In genomic region chr10:111126073-111126472, GRCh38 we compare ENCODE assay signal across 24 cellular contexts. TPM values are rescaled to one million over a fixed set of nuclear protein-coding genes. Genes with fewer than 3 reads are reported as not detected.
A peak's percentile ranks its signal among the peaks of the same experiment; 100 is the strongest.
DNase-seq lines count a peak whose midpoint lies in the region; ATAC-seq and TF ChIP-seq lines count a peak whose summit lies in the region.
"Had no signal": no experiment of that assay in that cellular context is flagged by ENCODE, and none has a peak within 500 bp of the region (broad histone marks: within the 10 kb centered on the region; RNA-seq: fewer than 3 reads in every experiment).

No MANE protein-coding gene starts in this region.

- no peak overlapping the region for H3K27ac Mint-ChIP-seq in progenitor cell of endocrine pancreas
- H3K27ac Mint-ChIP-seq: activated B cell treated with CpG ODN at 0.5 μM for 24 hours; activated CD4-positive, alpha-beta memory T cell treated with anti-CD3 and anti-CD28 coated beads for 36 hours; CD14-positive monocyte; dendritic cell treated with granulocyte-macrophage colony-stimulating factor and Interleukin-4, amounts not matched to agents 40 ng/mL and 50 ng/mL, for 4 days; nephron progenitor cell had no signal

- H3K9me2 ChIP-seq in MM.1S (replicated peaks; ENCODE audit: insufficient read depth, low read length): no peaks in the 10 kb centered on the region

- peaks cover 27% of the 10 kb centered on the region for H3K4me1 Mint-ChIP-seq in progenitor cell of endocrine pancreas (ENCODE audit: low read depth)
- H3K4me1 Mint-ChIP-seq: activated B cell treated with CpG ODN at 0.5 μM for 24 hours, nephron progenitor cell had no signal

- DNase-seq in Caki2 (ENCODE audit: low read depth): peak; percentile 2
- DNase-seq in HCEC 1CT: peak; percentile 32
- peak; percentile 6 for DNase-seq in amniotic epithelial cell (ENCODE audit: low read depth)
- peak; percentile 12 for DNase-seq in kidney epithelial cell (ENCODE audit: low read depth)
- DNase-seq in progenitor cell of endocrine pancreas (ENCODE audit: low spot score, unreplicated experiment): no peak
- DNase-seq in MM.1S: no peak
- DNase-seq in LoVo (ENCODE audit: low spot score): no peak
- no peak for DNase-seq in lower lobe of right lung
- DNase-seq: activated B cell treated with CpG ODN at 0.5 μM for 24 hours; activated CD4-positive, alpha-beta memory T cell treated with anti-CD3 and anti-CD28 coated beads for 36 hours; activated T-cell treated with anti-CD3 and anti-CD28 coated beads for 4 hours; foreskin fibroblast; left ventricle myocardium superior; NCI-H1694 treated with DMSO at 0.1 percent for 48 hours; NCI-H774; nephron progenitor cell; sigmoid colon; T1000; uterus had no signal

- no peaks in the 10 kb centered on the region for H3K9me3 ChIP-seq in MM.1S (replicated peaks; ENCODE audit: insufficient read depth, low read length)
- no peaks in the 10 kb centered on the region for H3K9me3 ChIP-seq in lower lobe of right lung
- H3K9me3 ChIP-seq: sigmoid colon, suprapubic skin, uterus had no signal

- no peak for ATAC-seq in lower lobe of right lung
- ATAC-seq: left ventricle myocardium superior, Right ventricle myocardium inferior had no signal

- H3K27ac ChIP-seq in MM.1S (ENCODE audit: low read length): no peak overlapping the region
- H3K27ac ChIP-seq in lower lobe of right lung: no peak overlapping the region
- H3K27ac ChIP-seq: sigmoid colon, suprapubic skin, uterus had no signal

- in situ Hi-C loops in Caki2 (cut with HindIII; ENCODE audit: low pct_unique_long_range_greater_than_20kb, low sequenced_read_pairs): no loop called here

- no peak overlapping the region for H3K9ac ChIP-seq in MM.1S (ENCODE audit: low read length)

- H3K4me2 ChIP-seq in MM.1S (ENCODE audit: low read depth, low read length): no peak overlapping the region

- H3K9me3 Mint-ChIP-seq in progenitor cell of endocrine pancreas (ENCODE audit: low read depth): no peaks in the 10 kb centered on the region
- H3K9me3 Mint-ChIP-seq: activated B cell treated with CpG ODN at 0.5 μM for 24 hours; activated CD4-positive, alpha-beta memory T cell treated with anti-CD3 and anti-CD28 coated beads for 36 hours; dendritic cell treated with granulocyte-macrophage colony-stimulating factor and Interleukin-4, amounts not matched to agents 40 ng/mL and 50 ng/mL, for 4 days; nephron progenitor cell had no signal

- H3K27me3 ChIP-seq in kidney epithelial cell (ENCODE audit: control insufficient read depth, insufficient read depth, low read length) (no peaks in the 10 kb centered on the region), MM.1S (replicated peaks; ENCODE audit: insufficient read depth, low read length) (no peaks in the 10 kb centered on the region), lower lobe of right lung (ENCODE audit: low read depth) (no peaks in the 10 kb centered on the region)
- H3K27me3 ChIP-seq: sigmoid colon, uterus had no signal

- TF ChIP-seq CTCF in kidney epithelial cell (IDR thresholded peaks at IDR 0.05; ENCODE audit: insufficient read depth, low read length, poor library complexity, severe bottlenecking) (no peak), progenitor cell of endocrine pancreas (IDR thresholded peaks at IDR 0.05; ENCODE audit: unreplicated experiment) (no peak), MM.1S (IDR thresholded peaks at IDR 0.05; ENCODE audit: low read length) (no peak), lower lobe of right lung (IDR thresholded peaks at IDR 0.05) (no peak)

- intact Hi-C loops in lower lobe of right lung (cut with DNase I): no loop called here

- no peak overlapping the region for H3K4me3 ChIP-seq in kidney epithelial cell (ENCODE audit: low read depth, low read length)
- no peak overlapping the region for H3K4me3 ChIP-seq in MM.1S (ENCODE audit: low read length)
- no peak overlapping the region for H3K4me3 ChIP-seq in lower lobe of right lung
- H3K4me3 ChIP-seq: sigmoid colon, suprapubic skin, uterus had no signal

- H3K36me3 ChIP-seq in kidney epithelial cell (ENCODE audit: control insufficient read depth, insufficient read depth, low read length): no peaks in the 10 kb centered on the region
- no peaks in the 10 kb centered on the region for H3K36me3 ChIP-seq in MM.1S (replicated peaks; ENCODE audit: insufficient read depth, low read length)
- no peaks in the 10 kb centered on the region for H3K36me3 ChIP-seq in lower lobe of right lung
- H3K36me3 ChIP-seq: sigmoid colon, suprapubic skin, uterus had no signal

- H3K27me3 Mint-ChIP-seq in progenitor cell of endocrine pancreas: peaks cover 46% of the 10 kb centered on the region
- H3K27me3 Mint-ChIP-seq: dendritic cell treated with granulocyte-macrophage colony-stimulating factor and Interleukin-4, amounts not matched to agents 40 ng/mL and 50 ng/mL, for 4 days had no signal

- H2AFZ ChIP-seq in MM.1S (ENCODE audit: low read length): no peak overlapping the region

- no peaks in the 10 kb centered on the region for H3K79me2 ChIP-seq in MM.1S (ENCODE audit: low read length)

- H3F3A ChIP-seq in MM.1S (ENCODE audit: insufficient read depth, low read length): no peaks in the 10 kb centered on the region

- no peak overlapping the region for H3K4me3 Mint-ChIP-seq in progenitor cell of endocrine pancreas (ENCODE audit: low read depth)
- H3K4me3 Mint-ChIP-seq: activated B cell treated with CpG ODN at 0.5 μM for 24 hours; activated CD4-positive, alpha-beta memory T cell treated with anti-CD3 and anti-CD28 coated beads for 36 hours; CD14-positive monocyte; dendritic cell treated with granulocyte-macrophage colony-stimulating factor and Interleukin-4, amounts not matched to agents 40 ng/mL and 50 ng/mL, for 4 days; nephron progenitor cell had no signal

- H4K20me1 ChIP-seq in MM.1S (ENCODE audit: insufficient read depth, low read length): no peaks in the 10 kb centered on the region

- H3K4me1 ChIP-seq in MM.1S (ENCODE audit: low read length): no peaks in the 10 kb centered on the region
- no peaks in the 10 kb centered on the region for H3K4me1 ChIP-seq in lower lobe of right lung
- H3K4me1 ChIP-seq: sigmoid colon, suprapubic skin, uterus had no signal

- no peaks in the 10 kb centered on the region for H3K36me3 Mint-ChIP-seq in progenitor cell of endocrine pancreas (ENCODE audit: insufficient read depth)
- H3K36me3 Mint-ChIP-seq: activated CD4-positive, alpha-beta memory T cell treated with anti-CD3 and anti-CD28 coated beads for 36 hours; CD14-positive monocyte had no signal

RNA-seq across cellular contexts. Expression of gene ADRA2A, which starts 49.2 kb away (rescaled TPM):
- not detected in 2 replicates for total RNA-seq in Caki2 (2014; rRNA removed; shearing (Covaris generic); ENCODE audit: low replicate concordance)
- not detected in 2 replicates for total RNA-seq in kidney epithelial cell
- 13.1 and 13.6 TPM in 2 replicates for total RNA-seq in progenitor cell of endocrine pancreas
- 3.8 TPM for total RNA-seq in lower lobe of right lung
- total RNA-seq: activated B cell treated with CpG ODN at 0.5 μM for 24 hours; activated CD4-positive, alpha-beta memory T cell treated with anti-CD3 and anti-CD28 coated beads for 36 hours; endothelial cell of umbilical vein had no signal

Comparison
In these comparisons a context has a peak if more than half of its experiments do, and no peak if none do; other contexts are left out.
1. DNase-seq: peak in Caki2 (single experiment), HCEC 1CT (single experiment), amniotic epithelial cell (single experiment) and kidney epithelial cell (single experiment); none in progenitor cell of endocrine pancreas (single experiment), MM.1S (single experiment), LoVo (single experiment) and lower lobe of right lung (single experiment).